Comparison of ENCODE assay signal across 8 cellular contexts in the genomic region with DNA sequence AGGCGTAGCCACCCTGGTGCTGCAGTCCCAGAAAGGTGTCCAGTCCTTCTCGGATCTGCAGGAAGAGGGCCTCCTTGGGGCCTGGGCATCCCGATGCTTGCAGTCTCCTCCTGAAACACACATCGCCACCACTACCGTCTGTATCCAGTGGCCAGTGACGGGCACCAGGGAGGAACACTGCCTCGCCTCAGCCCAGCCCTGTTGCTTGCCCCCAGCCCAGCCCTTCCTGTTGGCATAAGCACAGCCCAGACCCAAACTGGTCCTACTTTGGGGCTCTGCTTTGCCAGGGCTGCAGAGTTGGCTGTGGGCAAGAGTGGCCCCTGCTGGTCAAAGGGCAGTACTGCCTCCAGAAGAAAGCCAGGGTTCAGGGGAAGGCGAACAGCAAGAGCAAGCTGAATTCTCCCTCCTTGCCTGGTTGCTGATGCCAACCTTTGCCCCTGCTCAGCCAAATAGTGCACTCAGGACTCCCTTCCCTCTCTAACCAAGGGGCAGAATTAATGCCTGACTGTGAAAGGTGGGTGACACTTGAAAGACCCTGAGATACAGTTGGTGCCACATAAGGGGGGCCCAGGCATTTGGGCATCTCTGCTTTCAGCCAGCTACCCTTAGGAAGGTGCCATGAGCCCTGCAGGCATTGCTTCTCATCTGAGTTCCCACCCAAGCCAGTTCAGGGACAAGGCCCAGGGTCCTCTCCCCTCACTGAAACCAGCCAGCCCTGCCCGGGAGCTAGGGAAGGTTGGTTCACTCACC. TPM values are rescaled to one million over a fixed set of nuclear protein-coding genes. Genes with fewer than 3 reads are reported as not detected.
DNase-seq lines count a peak whose midpoint lies in the region; ATAC-seq and TF ChIP-seq lines count a peak whose summit lies in the region.

No MANE protein-coding gene starts in this region.

- H3K9ac ChIP-seq in MM.1S (ENCODE audit: low read length) (no peak overlapping the region), SU-DHL-6 (ENCODE audit: low read length) (peak overlapping the region; percentile 26; the same call in 1 of the 2 replicates)

- H4K20me1 ChIP-seq in MM.1S (ENCODE audit: insufficient read depth, low read length) (no peaks in the 10 kb centered on the region), SU-DHL-6 (ENCODE audit: low read depth, low read length) (no peaks in the 10 kb centered on the region)

- no peak overlapping the region for H3K27ac ChIP-seq in MM.1S (ENCODE audit: low read length)
- H3K27ac ChIP-seq in SU-DHL-6 (ENCODE audit: low read depth, low read length) = no peak overlapping the region
- H3K27ac ChIP-seq in adrenal gland = peak overlapping the region in 1 of 5 donors; percentile 45
- peak overlapping the region; percentile 57 for H3K27ac ChIP-seq in left ventricle myocardium inferior (replicated peaks)
- peak overlapping the region; percentile 36 for H3K27ac ChIP-seq in psoas muscle
- no peak overlapping the region for H3K27ac ChIP-seq in urinary bladder (ENCODE audit: low read depth)

- ATAC-seq in psoas muscle = peak; percentile 92 to 97 (median 97)

- TF ChIP-seq POLR2A in adrenal gland (IDR thresholded peaks at IDR 0.05) = no peak

- WGBS in adrenal gland, 4 donors = 24 to 30% (median 28%) methylated on average over 5 to 9 of the region's 9 CpGs
- 16 to 20% (median 16%) methylated on average over 9 of the region's 9 CpGs for WGBS in psoas muscle, 3 donors
- 18% methylated on average over 9 of the region's 9 CpGs for WGBS in urinary bladder

- H3K9me2 ChIP-seq in MM.1S (replicated peaks; ENCODE audit: insufficient read depth, low read length) (no peaks in the 10 kb centered on the region), SU-DHL-6 (replicated peaks; ENCODE audit: insufficient read depth, low read length) (no peaks in the 10 kb centered on the region)

- DNase-seq in AG09309 (ENCODE audit: low read depth) (no peak), GM19238 (ENCODE audit: insufficient read length, low spot score) (peak; percentile 74), MM.1S (peak; percentile 80), adrenal gland (peak; percentile 68 to 87 (median 76)), left ventricle myocardium inferior (peak; percentile 70), psoas muscle (peak; percentile 70 to 86)

- 0 out of 2 replicates have a peak, but pooled peaks cover 3% of the 10 kb centered on the region for H3F3A ChIP-seq in MM.1S (ENCODE audit: insufficient read depth, low read length)
- H3F3A ChIP-seq in SU-DHL-6 (ENCODE audit: insufficient read depth) = no peaks in the 10 kb centered on the region

- peak; percentile 100 for TF ChIP-seq CTCF in AG09309 (IDR thresholded peaks at IDR 0.05; ENCODE audit: control insufficient read depth, insufficient read depth, low read depth, low read length, missing control alignments)
- TF ChIP-seq CTCF in MM.1S (IDR thresholded peaks at IDR 0.05; ENCODE audit: low read length) = peak; percentile 99
- TF ChIP-seq CTCF in SU-DHL-6 (IDR thresholded peaks at IDR 0.05; ENCODE audit: insufficient read depth, low read length, poor library complexity, severe bottlenecking) = peak; percentile 89
- peak; percentile 97 to 99 (median 98) for TF ChIP-seq CTCF in adrenal gland (IDR thresholded peaks at IDR 0.05)
- TF ChIP-seq CTCF in left ventricle myocardium inferior (IDR thresholded peaks at IDR 0.05; ENCODE audit: borderline replicate concordance) = peak; percentile 100
- TF ChIP-seq CTCF in psoas muscle (IDR thresholded peaks at IDR 0.05) = peak; percentile 99

- H3K27me3 ChIP-seq in MM.1S (replicated peaks; ENCODE audit: insufficient read depth, low read length) = no peaks in the 10 kb centered on the region
- no peaks in the 10 kb centered on the region for H3K27me3 ChIP-seq in SU-DHL-6 (ENCODE audit: low read length)
- H3K27me3 ChIP-seq in adrenal gland = no peaks in the 10 kb centered on the region
- no peaks in the 10 kb centered on the region for H3K27me3 ChIP-seq in left ventricle myocardium inferior (ENCODE audit: low read depth)
- H3K27me3 ChIP-seq in psoas muscle (ENCODE audit: insufficient read depth in 3 of 3, low read length in 2 of 3) = no peaks in the 10 kb centered on the region

- intact Hi-C loops in adrenal gland (cut with DNase I) = loop anchor here (2.0 kb wide), 2 partner anchors 49 to 53 kb away; a partner anchor contains a TSS
- intact Hi-C loops in left ventricle myocardium inferior (cut with micrococcal nuclease) = loop anchor here (2.0 kb wide), 1 partner anchor 49 kb away; a partner anchor contains a TSS
- intact Hi-C loops in psoas muscle (cut with DNase I) = loop anchor here in 1 of 2 donors (2.0 kb wide), 1 partner anchor 51 kb away; no protein-coding TSS in a partner anchor

- H3K4me1 ChIP-seq in MM.1S (ENCODE audit: low read length) (peaks cover 24% of the 10 kb centered on the region), adrenal gland (replicated peaks in 1 of 2) (peaks cover 7 to 20% of the 10 kb centered on the region in 2 donors), left ventricle myocardium inferior (peaks cover 17% of the 10 kb centered on the region), psoas muscle (peaks cover 4% of the 10 kb centered on the region), urinary bladder (ENCODE audit: insufficient read depth) (no peaks in the 10 kb centered on the region)

- H3K4me3 ChIP-seq in AG09309 (ENCODE audit: control insufficient read depth, low read depth, low read length) (peak overlapping the region; percentile 35), MM.1S (ENCODE audit: low read length) (no peak overlapping the region), SU-DHL-6 (ENCODE audit: insufficient read depth, low read length, poor library complexity, severe bottlenecking) (no peak overlapping the region), adrenal gland (peak overlapping the region in 1 of 4 donors; percentile 39), left ventricle myocardium inferior (peak overlapping the region; percentile 55), psoas muscle (peak overlapping the region; percentile 53), urinary bladder (ENCODE audit: low read depth, low read length) (peak overlapping the region; percentile 2)

- H3K79me2 ChIP-seq in MM.1S (ENCODE audit: low read length) = no peaks in the 10 kb centered on the region
- no peaks in the 10 kb centered on the region for H3K79me2 ChIP-seq in SU-DHL-6 (ENCODE audit: insufficient read depth, low read length)

- H2AFZ ChIP-seq in MM.1S (ENCODE audit: low read length) = peak overlapping the region; percentile 57
- peak overlapping the region; percentile 93 for H2AFZ ChIP-seq in SU-DHL-6 (ENCODE audit: low read depth, low read length, severe bottlenecking)

- H3K9me3 ChIP-seq in MM.1S (replicated peaks; ENCODE audit: insufficient read depth, low read length) (no peaks in the 10 kb centered on the region), SU-DHL-6 (ENCODE audit: insufficient read depth, low read length) (no peaks in the 10 kb centered on the region), adrenal gland (replicated peaks in 1 of 3) (no peaks in the 10 kb centered on the region), left ventricle myocardium inferior (replicated peaks) (no peaks in the 10 kb centered on the region), psoas muscle (no peaks in the 10 kb centered on the region)

- H3K4me2 ChIP-seq in MM.1S (ENCODE audit: low read depth, low read length) (peak overlapping the region; percentile 31; the same call in 1 of the 2 replicates), SU-DHL-6 (ENCODE audit: low read depth, low read length, poor library complexity, severe bottlenecking) (peak overlapping the region; percentile 31)

- H3K36me3 ChIP-seq in MM.1S (replicated peaks; ENCODE audit: insufficient read depth, low read length) = no peaks in the 10 kb centered on the region
- no peaks in the 10 kb centered on the region for H3K36me3 ChIP-seq in SU-DHL-6 (ENCODE audit: low read length)
- H3K36me3 ChIP-seq in adrenal gland (replicated peaks in 1 of 2) = no peaks in the 10 kb centered on the region
- no peaks in the 10 kb centered on the region for H3K36me3 ChIP-seq in left ventricle myocardium inferior
- H3K36me3 ChIP-seq in psoas muscle (ENCODE audit: insufficient read depth in 1 of 2, low read depth in 1 of 2) = no peaks in the 10 kb centered on the region
- no peaks in the 10 kb centered on the region for H3K36me3 ChIP-seq in urinary bladder (ENCODE audit: insufficient read depth)

RNA-seq across cellular contexts. Expression of a gene that starts 11.1 kb away (rescaled TPM):
- total RNA-seq in adrenal gland (10 to 100 TPM; 22.3 to 41.3 (median 33.4) TPM), left ventricle myocardium inferior (69.3 TPM), psoas muscle (10 to 100 TPM; 22.8 to 54.0 (median 46.3) TPM), urinary bladder (63.3 TPM)
- polyA plus RNA-seq in adrenal gland (10 to 100 TPM; 13.6 to 27.8 (median 19.9) TPM), psoas muscle (10 to 100 TPM in 2 of 3 donors, 1 to 10 TPM in 1; 7.4 to 39.1 (median 12.1) TPM), urinary bladder (40.5 TPM)

RNA-seq across cellular contexts. Expression of a gene that starts 31.3 kb away (rescaled TPM):
- 100 to 1,000 TPM; 171 to 722 (median 354) TPM for total RNA-seq in adrenal gland
- polyA plus RNA-seq in adrenal gland = 100 to 1,000 TPM; 164 to 724 (median 287) TPM
- total RNA-seq in left ventricle myocardium inferior = 77.6 TPM
- total RNA-seq in psoas muscle = 10 to 100 TPM; 44.6 to 77.5 (median 61.6) TPM
- polyA plus RNA-seq in psoas muscle = 100 to 1,000 TPM in 2 of 3 donors, 10 to 100 TPM in 1; 83.0 to 255 (median 124) TPM
- total RNA-seq in urinary bladder = 213 TPM
- polyA plus RNA-seq in urinary bladder = 252 TPM

RNA-seq across cellular contexts. Expression of a gene that starts 48.0 kb away (rescaled TPM):
- total RNA-seq in adrenal gland (not detected), left ventricle myocardium inferior (not detected), psoas muscle (not detected), urinary bladder (not detected)
- polyA plus RNA-seq in adrenal gland (not detected), psoas muscle (not detected), urinary bladder (0.18 TPM)

RNA-seq across cellular contexts. Expression of a gene that starts 55.2 kb away (rescaled TPM):
- total RNA-seq in adrenal gland (10 to 100 TPM; 16.8 to 48.5 (median 37.8) TPM), left ventricle myocardium inferior (21.2 TPM), psoas muscle (10 to 100 TPM; 16.4 to 26.1 (median 23.1) TPM), urinary bladder (45.0 TPM)
- polyA plus RNA-seq in adrenal gland (10 to 100 TPM; 33.2 to 46.4 (median 37.0) TPM), psoas muscle (10 to 100 TPM; 11.0 to 33.1 (median 11.2) TPM), urinary bladder (24.4 TPM)

Comparison
In these comparisons a context has a peak if more than half of its experiments do, and no peak if none do; other contexts are left out.
1. H3K4me3 ChIP-seq: peak in AG09309 (single experiment), left ventricle myocardium inferior (single experiment), psoas muscle (single experiment) and urinary bladder (single experiment); none in MM.1S (single experiment) and SU-DHL-6 (single experiment).
2. H3K27ac ChIP-seq: peak in left ventricle myocardium inferior (single experiment) and psoas muscle (single experiment); none in MM.1S (single experiment), SU-DHL-6 (single experiment) and urinary bladder (single experiment).
3. Peak in every context shown above with its lines, with median percentiles within 50 percentile points of each other: CTCF ChIP-seq.